1 cellular context compared by ENCODE assay signal in the genomic region with DNA sequence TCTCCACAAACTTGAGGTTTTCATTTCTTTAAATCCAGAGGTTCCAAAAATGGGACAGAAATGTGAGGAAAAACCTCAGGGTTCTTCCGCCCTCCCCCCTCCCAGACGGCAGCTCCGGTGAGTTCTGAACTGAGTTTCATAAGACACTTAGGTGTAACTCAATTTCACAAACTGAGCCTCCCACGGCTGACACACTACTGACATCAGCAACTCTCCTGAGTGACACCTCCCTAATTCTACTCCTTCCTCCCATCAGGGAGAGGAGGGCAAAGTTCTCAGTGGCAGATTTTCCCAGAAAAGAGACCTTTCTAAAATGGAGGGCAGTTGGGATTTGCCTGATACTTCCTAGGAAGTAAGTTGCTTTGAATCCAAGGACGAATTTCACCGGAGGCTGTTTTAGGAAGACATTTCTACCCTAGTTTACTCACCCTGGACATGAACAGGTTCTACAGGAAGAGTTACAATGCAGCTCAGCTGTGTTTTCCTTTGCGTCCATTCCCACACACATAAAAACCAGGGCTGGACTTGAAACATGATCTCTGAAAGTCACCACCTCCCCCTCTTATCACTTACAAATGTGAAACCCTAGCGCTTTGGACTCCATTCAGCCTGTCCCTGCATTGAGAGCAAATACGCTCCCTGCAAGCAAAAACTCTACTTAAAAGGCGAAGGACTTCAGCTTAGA.
TF ChIP-seq lines count a peak whose summit lies in the region.

No MANE protein-coding gene starts in this region.

TF ChIP-seq in HepG2, 621 proteins besides CTCF, POLR2A, EP300 and RAD21 (continued from another document):
- no peak for TF ChIP-seq ADNP (CRISPR knock-in tag; IDR thresholded peaks at IDR 0.05)
